In the genomic region with DNA sequence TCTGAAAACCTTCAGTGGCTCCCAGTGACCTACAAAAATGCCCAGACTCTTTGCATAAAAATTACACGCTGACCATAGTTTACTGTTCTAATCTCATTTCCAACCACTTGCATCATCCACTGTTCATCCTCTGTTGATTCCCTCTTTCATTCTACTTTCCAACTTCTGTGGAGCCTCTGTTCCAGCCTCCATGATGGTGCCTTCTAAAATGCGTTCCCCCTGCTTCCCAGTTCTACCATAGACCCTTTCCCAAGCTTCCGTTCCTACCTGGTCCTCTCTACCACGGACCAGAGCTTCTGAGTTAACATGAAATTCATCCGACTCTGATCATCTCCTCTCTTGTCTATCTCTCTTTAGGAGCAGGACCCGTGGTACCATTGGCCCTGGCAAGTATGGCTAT, we compare ENCODE assay signal across 18 cellular contexts.
"Had no signal": no experiment of that assay in that cellular context is flagged by ENCODE, and none has a peak within 500 bp of the region (broad histone marks: within the 10 kb centered on the region; RNA-seq: fewer than 3 reads in every experiment).

No MANE protein-coding gene starts in this region.

- DNase-seq: colonic mucosa; dermis blood vessel endothelial cell; esophagus squamous epithelium; foreskin melanocyte; head of caudate nucleus; left colon; mammary epithelial cell; natural killer cell; posterior cingulate gyrus; sigmoid colon; stimulated activated CD4-positive, alpha-beta T cell treated with anti-CD3 and anti-CD28 coated beads, Interleukin-12 subunit alpha, Interleukin-12 subunit beta, amount 100 ng/mL, for 4 hours; stimulated activated naive CD4-positive, alpha-beta T cell; stomach; substantia nigra; transverse colon had no signal

- H3K4me3 ChIP-seq: colonic mucosa, esophagus squamous epithelium, hepatocyte, sigmoid colon, skin epidermis, stomach, thoracic aorta, transverse colon had no signal

- H3K79me2 ChIP-seq: hepatocyte had no signal

- H3K36me3 ChIP-seq: colonic mucosa, sigmoid colon, transverse colon had no signal

- H3K9me3 ChIP-seq: colonic mucosa, esophagus squamous epithelium, sigmoid colon, stomach, thoracic aorta, transverse colon had no signal

- H3K4me1 ChIP-seq: colonic mucosa, stomach had no signal

- ATAC-seq: left colon, natural killer cell had no signal

- H3K27ac ChIP-seq: colonic mucosa, esophagus squamous epithelium, hepatocyte, sigmoid colon, skin epidermis, stomach, thoracic aorta, transverse colon had no signal

- H3K4me2 ChIP-seq: hepatocyte had no signal

- H3K27me3 ChIP-seq: colonic mucosa, esophagus squamous epithelium, hepatocyte, sigmoid colon, stomach, transverse colon had no signal

- H2AFZ ChIP-seq: hepatocyte had no signal
